Comparison of ENCODE assay signal across 17 cellular contexts in genomic region chr3:149611149-149611548, GRCh38.
"Had no signal": no experiment of that assay in that cellular context is flagged by ENCODE, and none has a peak within 500 bp of the region (broad histone marks: within the 10 kb centered on the region; RNA-seq: fewer than 3 reads in every experiment).

No MANE protein-coding gene starts in this region.

- H3K4me3 ChIP-seq: colonic mucosa, heart left ventricle, left lung, lung, neural progenitor cell, ovary, suprapubic skin, thyroid gland had no signal

- H3K4me1 ChIP-seq: colonic mucosa had no signal

- H3K4me2 ChIP-seq: neural progenitor cell had no signal

- H3K27me3 ChIP-seq: colonic mucosa, neural progenitor cell, ovary, suprapubic skin, thyroid gland had no signal

- H3K27ac ChIP-seq: colonic mucosa, left lung, ovary, suprapubic skin had no signal

- FAIRE-seq: frontal cortex, urothelium cell line had no signal

- DNase-seq: cerebellar nuclear complex; colonic mucosa; dermis blood vessel endothelial cell; islet precursor cell; left lung; ovary; stimulated activated CD8-positive, alpha-beta memory T cell treated with anti-CD3 and anti-CD28 coated beads, Interleukin-4, amount 100 ng/mL, for 48 hours; stimulated activated naive CD8-positive, alpha-beta T cell treated with anti-CD3 and anti-CD28 coated beads, Interleukin-15, Interleukin-2, amounts not matched to agents 100 U/mL and 50 U/mL, for 24 hours had no signal

- H2AFZ ChIP-seq: neural progenitor cell had no signal

- ATAC-seq: left lung; natural killer cell treated with Interleukin-12 subunit alpha and Interleukin-12 subunit beta and Interleukin-15 and Interleukin-18, amount 100 ng/mL, for 72 hours; stimulated activated effector memory CD8-positive, alpha-beta T cell treated with anti-CD3 and anti-CD28 coated beads, Interleukin-12 subunit alpha, Interleukin-12 subunit beta, amount 100 ng/mL, for 72 hours; stimulated activated naive CD8-positive, alpha-beta T cell treated with anti-CD3 and anti-CD28 coated beads, Interleukin-15, Interleukin-2, amounts not matched to agents 100 U/mL and 50 U/mL, for 24 hours had no signal

- H3K9ac ChIP-seq: neural progenitor cell had no signal

- H3K36me3 ChIP-seq: colonic mucosa, heart left ventricle, left lung, neural progenitor cell, ovary, suprapubic skin, thyroid gland had no signal

- H3K9me3 ChIP-seq: colonic mucosa, heart left ventricle, left lung, ovary, suprapubic skin, thyroid gland had no signal
